Comparison of ENCODE assay signal across 25 cellular contexts in genomic region chr2:121469361-121469760, GRCh38.
DNase-seq lines count a peak whose midpoint lies in the region; ATAC-seq, FAIRE-seq and TF ChIP-seq lines count a peak whose summit lies in the region.
"Had no signal": no experiment of that assay in that cellular context is flagged by ENCODE, and none has a peak within 500 bp of the region (broad histone marks: within the 10 kb centered on the region; RNA-seq: fewer than 3 reads in every experiment).

No MANE protein-coding gene starts in this region.

- no peak overlapping the region for H3K4me3 Mint-ChIP-seq in activated naive CD4-positive, alpha-beta T cell treated with anti-CD3 and anti-CD28 coated beads for 36 hours
- H3K4me3 Mint-ChIP-seq in endothelial cell (ENCODE audit: unreplicated experiment): peak overlapping the region; percentile 71
- H3K4me3 Mint-ChIP-seq in natural killer cell treated with Interleukin-12 subunit alpha and Interleukin-12 subunit beta and Interleukin-15 and Interleukin-18, amount 100 ng/mL, for 72 hours: no peak overlapping the region
- H3K4me3 Mint-ChIP-seq: CD14-positive monocyte, HFFc6 had no signal

- peaks cover 36 to 39% of the 10 kb centered on the region in 2 donors for H3K36me3 Mint-ChIP-seq in activated naive CD4-positive, alpha-beta T cell treated with anti-CD3 and anti-CD28 coated beads, Interleukin-2, amount 50 U/mL, for 72 hours
- peaks cover 40% of the 10 kb centered on the region for H3K36me3 Mint-ChIP-seq in activated naive CD4-positive, alpha-beta T cell treated with anti-CD3 and anti-CD28 coated beads for 36 hours (ENCODE audit: low read depth)
- peaks cover 36% of the 10 kb centered on the region for H3K36me3 Mint-ChIP-seq in endothelial cell (ENCODE audit: low read depth, unreplicated experiment)
- H3K36me3 Mint-ChIP-seq in natural killer cell treated with Interleukin-12 subunit alpha and Interleukin-12 subunit beta and Interleukin-15 and Interleukin-18, amount 100 ng/mL, for 72 hours: peaks cover 27% of the 10 kb centered on the region

- no peak for DNase-seq in activated naive CD4-positive, alpha-beta T cell treated with anti-CD3 and anti-CD28 coated beads, Interleukin-2, amount 50 U/mL, for 72 hours (ENCODE audit: low spot score in 2 of 2)
- DNase-seq in activated naive CD4-positive, alpha-beta T cell treated with anti-CD3 and anti-CD28 coated beads for 36 hours: no peak
- DNase-seq in endothelial cell (ENCODE audit: low spot score) (no peak), NCI-H345 (lab: John Stamatoyannopoulos, UW) (no peak), NCI-H1105 (lab: John Stamatoyannopoulos, UW) (no peak), HTR-8/SVneo (ENCODE audit: insufficient read length, low spot score) (no peak)
- DNase-seq in natural killer cell treated with Interleukin-12 subunit alpha and Interleukin-12 subunit beta and Interleukin-15 and Interleukin-18, amount 100 ng/mL, for 72 hours (ENCODE audit: low spot score): no peak
- DNase-seq: ACHN, BE2C, DMS 273 treated with DMSO at 0.1 percent for 48 hours, DMS79, EL, GDM1, GOT3, HFFc6, MM.1S, NCI-H1417, NCI-H1694, NCI-H2029 treated with DMSO at 0.1 percent for 48 hours, NCI-H526 treated with DMSO at 0.1 percent for 48 hours, Right ventricle myocardium superior, RPMI8226 had no signal

- CTCF ChIA-PET in activated naive CD4-positive, alpha-beta T cell treated with anti-CD3 and anti-CD28 coated beads for 36 hours (lab: Charles Lee): no interaction called here

- TF ChIP-seq CTCF in endothelial cell (IDR thresholded peaks at IDR 0.05; ENCODE audit: unreplicated experiment): no peak

- H3K4me1 Mint-ChIP-seq in activated naive CD4-positive, alpha-beta T cell treated with anti-CD3 and anti-CD28 coated beads for 36 hours (ENCODE audit: low read depth): peaks cover 4% of the 10 kb centered on the region
- peaks cover 33% of the 10 kb centered on the region for H3K4me1 Mint-ChIP-seq in endothelial cell (ENCODE audit: unreplicated experiment)
- H3K4me1 Mint-ChIP-seq in natural killer cell treated with Interleukin-12 subunit alpha and Interleukin-12 subunit beta and Interleukin-15 and Interleukin-18, amount 100 ng/mL, for 72 hours (ENCODE audit: low read depth in 2 of 2): peaks cover 41 to 48% of the 10 kb centered on the region in 2 donors

- H3K9me3 Mint-ChIP-seq in activated naive CD4-positive, alpha-beta T cell treated with anti-CD3 and anti-CD28 coated beads, Interleukin-2, amount 50 U/mL, for 72 hours: no peaks in the 10 kb centered on the region
- H3K9me3 Mint-ChIP-seq in activated naive CD4-positive, alpha-beta T cell treated with anti-CD3 and anti-CD28 coated beads for 36 hours: no peaks in the 10 kb centered on the region
- no peaks in the 10 kb centered on the region for H3K9me3 Mint-ChIP-seq in endothelial cell (ENCODE audit: unreplicated experiment)
- no peaks in the 10 kb centered on the region for H3K9me3 Mint-ChIP-seq in natural killer cell treated with Interleukin-12 subunit alpha and Interleukin-12 subunit beta and Interleukin-15 and Interleukin-18, amount 100 ng/mL, for 72 hours
- H3K9me3 Mint-ChIP-seq: CD14-positive monocyte; CD8-positive, alpha-beta memory T cell; HFFc6 had no signal

- peak overlapping the region; percentile 35 to 77 for H3K27ac Mint-ChIP-seq in activated naive CD4-positive, alpha-beta T cell treated with anti-CD3 and anti-CD28 coated beads, Interleukin-2, amount 50 U/mL, for 72 hours
- H3K27ac Mint-ChIP-seq in activated naive CD4-positive, alpha-beta T cell treated with anti-CD3 and anti-CD28 coated beads for 36 hours: no peak overlapping the region
- no peak overlapping the region for H3K27ac Mint-ChIP-seq in endothelial cell (ENCODE audit: unreplicated experiment)
- peak overlapping the region; percentile 71 to 85 for H3K27ac Mint-ChIP-seq in natural killer cell treated with Interleukin-12 subunit alpha and Interleukin-12 subunit beta and Interleukin-15 and Interleukin-18, amount 100 ng/mL, for 72 hours
- H3K27ac Mint-ChIP-seq: HFFc6 had no signal

- no peaks in the 10 kb centered on the region for H3K27me3 Mint-ChIP-seq in activated naive CD4-positive, alpha-beta T cell treated with anti-CD3 and anti-CD28 coated beads for 36 hours (ENCODE audit: low read depth)
- H3K27me3 Mint-ChIP-seq in endothelial cell (ENCODE audit: unreplicated experiment): peaks cover 3% of the 10 kb centered on the region
- no peaks in the 10 kb centered on the region for H3K27me3 Mint-ChIP-seq in natural killer cell treated with Interleukin-12 subunit alpha and Interleukin-12 subunit beta and Interleukin-15 and Interleukin-18, amount 100 ng/mL, for 72 hours
- H3K27me3 Mint-ChIP-seq: CD8-positive, alpha-beta memory T cell had no signal

- intact Hi-C loops in activated naive CD4-positive, alpha-beta T cell treated with anti-CD3 and anti-CD28 coated beads for 36 hours (cut with micrococcal nuclease): no loop called here

- FAIRE-seq in HTR-8/SVneo (lab: Jason Lieb, UNC): no peak
- FAIRE-seq: GM12878 had no signal

- no peak for ATAC-seq in activated naive CD4-positive, alpha-beta T cell treated with anti-CD3 and anti-CD28 coated beads, Interleukin-2, amount 50 U/mL, for 72 hours
- no peak for ATAC-seq in natural killer cell treated with Interleukin-12 subunit alpha and Interleukin-12 subunit beta and Interleukin-15 and Interleukin-18, amount 100 ng/mL, for 72 hours
- ATAC-seq: GM12878 had no signal

Comparison
In these comparisons a context has a peak if more than half of its experiments do, and no peak if none do; other contexts are left out.
1. H3K27ac Mint-ChIP-seq: peak in activated naive CD4-positive, alpha-beta T cell treated with anti-CD3 and anti-CD28 coated beads, Interleukin-2, amount 50 U/mL, for 72 hours (2 of 2) and natural killer cell treated with Interleukin-12 subunit alpha and Interleukin-12 subunit beta and Interleukin-15 and Interleukin-18, amount 100 ng/mL, for 72 hours (2 of 2); none in activated naive CD4-positive, alpha-beta T cell treated with anti-CD3 and anti-CD28 coated beads for 36 hours (single experiment) and endothelial cell (single experiment).